ENCODE assay signal across 21 cellular contexts in the genomic region with DNA sequence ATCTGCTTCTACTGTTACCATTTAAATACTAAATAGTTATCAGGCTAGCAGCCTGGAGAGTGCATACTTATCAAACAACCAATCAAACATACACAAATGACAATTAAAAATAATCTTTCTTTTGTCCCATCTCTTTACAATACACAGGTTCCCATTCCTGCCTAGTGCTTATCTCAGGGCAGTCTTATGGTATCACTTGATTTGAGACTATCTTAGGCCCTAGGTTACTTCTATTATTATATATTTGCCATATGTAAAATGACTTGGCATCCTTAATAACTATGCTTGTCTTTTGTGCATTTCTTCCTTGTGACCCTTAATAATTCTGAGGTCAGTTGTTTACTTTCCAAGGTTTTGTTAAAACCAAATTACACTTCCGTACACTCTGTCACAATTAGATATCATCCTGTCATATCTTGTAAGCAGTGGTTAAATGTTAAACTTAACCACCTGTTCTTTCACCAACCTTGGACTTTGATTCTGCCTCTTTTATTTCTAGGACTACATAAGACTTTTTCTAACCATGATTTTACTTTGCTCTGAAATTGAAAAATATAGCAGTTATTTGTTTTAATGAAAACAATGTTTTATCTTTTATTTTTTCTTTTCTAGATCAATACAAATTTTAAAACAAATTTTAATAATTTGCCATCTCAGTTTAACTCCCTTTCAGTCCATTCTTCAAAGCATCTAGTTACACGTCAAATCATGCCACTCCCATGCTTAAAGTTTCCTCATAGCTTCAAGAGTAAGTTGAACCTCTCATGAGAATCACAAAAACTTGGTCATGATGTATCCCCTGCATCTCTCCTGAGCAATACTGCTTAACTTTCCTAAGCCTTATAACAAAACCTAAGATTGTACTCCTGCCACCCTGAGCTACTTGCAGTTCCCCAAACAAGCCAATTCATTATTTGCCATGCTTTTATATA.
DNase-seq lines count a peak whose midpoint lies in the region; ATAC-seq, FAIRE-seq and TF ChIP-seq lines count a peak whose summit lies in the region.
"Had no signal": no experiment of that assay in that cellular context is flagged by ENCODE, and none has a peak within 500 bp of the region (broad histone marks: within the 10 kb centered on the region; RNA-seq: fewer than 3 reads in every experiment).

No MANE protein-coding gene starts in this region.

- H3K4me1 ChIP-seq in colonic mucosa = no peaks in the 10 kb centered on the region
- H3K4me1 ChIP-seq in mucosa of descending colon (ENCODE audit: low read depth) = peaks cover 4% of the 10 kb centered on the region
- no peaks in the 10 kb centered on the region for H3K4me1 ChIP-seq in skeletal muscle tissue (ENCODE audit: control insufficient read depth in 3 of 3, insufficient read depth in 3 of 3, low read length in 3 of 3)
- H3K4me1 ChIP-seq: BLaER1 treated with 17β-estradiol and CSF1 and Interleukin-3, amounts not matched to agents 10 nM and 100 nM; HAP-1 had no signal

- TF ChIP-seq POLR2A in H54 (IDR thresholded peaks at IDR 0.05; ENCODE audit: low read depth, low read length) = no peak

- H3K9ac ChIP-seq in colonic mucosa (ENCODE audit: low read depth in 2 of 2, low read length in 2 of 2) (no peak overlapping the region), skeletal muscle tissue (ENCODE audit: low read depth in 1 of 3, low read length in 3 of 3) (no peak overlapping the region)
- H3K9ac ChIP-seq: BLaER1 treated with 17β-estradiol and CSF1 and Interleukin-3, amounts not matched to agents 10 nM and 100 nM had no signal

- H3K9me3 Mint-ChIP-seq in activated naive CD4-positive, alpha-beta T cell treated with anti-CD3 and anti-CD28 coated beads, Interleukin-2, amount 50 U/mL, for 72 hours = peaks cover 15 to 20% of the 10 kb centered on the region in 2 donors

- peak; percentile 84 for ATAC-seq in mucosa of descending colon
- ATAC-seq in activated naive CD4-positive, alpha-beta T cell treated with anti-CD3 and anti-CD28 coated beads, Interleukin-2, amount 50 U/mL, for 72 hours = no peak
- ATAC-seq: CD8-positive, alpha-beta T cell; GM12878; HepG2 had no signal

- H3K36me3 ChIP-seq in colonic mucosa (no peaks in the 10 kb centered on the region), mucosa of descending colon (ENCODE audit: low read depth) (no peaks in the 10 kb centered on the region), skeletal muscle tissue (ENCODE audit: control insufficient read depth in 3 of 3, insufficient read depth in 3 of 3, low read length in 3 of 3) (no peaks in the 10 kb centered on the region)
- H3K36me3 ChIP-seq: BLaER1 treated with 17β-estradiol and CSF1 and Interleukin-3, amounts not matched to agents 10 nM and 100 nM; HAP-1 had no signal

- H3K4me3 ChIP-seq in colonic mucosa = no peak overlapping the region
- no peak overlapping the region for H3K4me3 ChIP-seq in mucosa of descending colon
- H3K4me3 ChIP-seq in skeletal muscle tissue (ENCODE audit: low read length in 3 of 3) = no peak overlapping the region
- H3K4me3 ChIP-seq: BLaER1 treated with 17β-estradiol and CSF1 and Interleukin-3, amounts not matched to agents 10 nM and 100 nM; GM12878; HAP-1 had no signal

- H3K9me3 ChIP-seq in colonic mucosa (no peaks in the 10 kb centered on the region), mucosa of descending colon (no peaks in the 10 kb centered on the region), skeletal muscle tissue (ENCODE audit: control insufficient read depth in 3 of 3, low read length in 3 of 3) (no peaks in the 10 kb centered on the region)
- H3K9me3 ChIP-seq: BLaER1 treated with 17β-estradiol and CSF1 and Interleukin-3, amounts not matched to agents 10 nM and 100 nM; HAP-1 had no signal

- TF ChIP-seq CTCF in colonic mucosa (IDR thresholded peaks at IDR 0.05) (no peak), mucosa of descending colon (IDR thresholded peaks at IDR 0.05) (no peak)

- peak; percentile 61 for FAIRE-seq in H54 (lab: Jason Lieb, UNC)
- FAIRE-seq: D721Med, GM12878, H1, HepG2 had no signal

- DNase-seq in H54 (ENCODE audit: insufficient read length, low spot score) (no peak), colonic mucosa (no peak), mucosa of descending colon (no peak), superior temporal gyrus (ENCODE audit: extremely low spot score) (no peak), DMS 273 (lab: John Stamatoyannopoulos, UW; ENCODE audit: unreplicated experiment) (no peak)
- DNase-seq in activated naive CD4-positive, alpha-beta T cell treated with anti-CD3 and anti-CD28 coated beads, Interleukin-2, amount 50 U/mL, for 72 hours (ENCODE audit: low spot score in 2 of 2) = no peak
- DNase-seq: 8988T; CD8-positive, alpha-beta T cell; COR-L47; DMS153; DMS79; GF-D8 had no signal

- no peak overlapping the region for H3K27ac Mint-ChIP-seq in activated naive CD4-positive, alpha-beta T cell treated with anti-CD3 and anti-CD28 coated beads, Interleukin-2, amount 50 U/mL, for 72 hours
- H3K27ac Mint-ChIP-seq: B cell; CD8-positive, alpha-beta T cell; IgD-negative memory B cell had no signal

- H3K36me3 Mint-ChIP-seq in activated naive CD4-positive, alpha-beta T cell treated with anti-CD3 and anti-CD28 coated beads, Interleukin-2, amount 50 U/mL, for 72 hours = no peaks in the 10 kb centered on the region
- H3K36me3 Mint-ChIP-seq: CD8-positive, alpha-beta T cell; IgD-negative memory B cell had no signal

- intact Hi-C loops in colonic mucosa (cut with DNase I) = no loop called here
- intact Hi-C loops in mucosa of descending colon (cut with DNase I, micrococcal nuclease) = no loop called here

- H3K27ac ChIP-seq in colonic mucosa (peak overlapping the region; percentile 24), skeletal muscle tissue (ENCODE audit: low read depth, low read length) (peak overlapping the region; percentile 70)
- H3K27ac ChIP-seq: BLaER1 treated with 17β-estradiol and CSF1 and Interleukin-3, amounts not matched to agents 10 nM and 100 nM had no signal

- H3K27me3 ChIP-seq in colonic mucosa = no peaks in the 10 kb centered on the region
- no peaks in the 10 kb centered on the region for H3K27me3 ChIP-seq in skeletal muscle tissue (ENCODE audit: control insufficient read depth in 3 of 3, insufficient read depth in 3 of 3, low read length in 3 of 3)
- H3K27me3 ChIP-seq: BLaER1 treated with 17β-estradiol and CSF1 and Interleukin-3, amounts not matched to agents 10 nM and 100 nM had no signal
